8 cellular contexts compared by ENCODE assay signal in the genomic region with DNA sequence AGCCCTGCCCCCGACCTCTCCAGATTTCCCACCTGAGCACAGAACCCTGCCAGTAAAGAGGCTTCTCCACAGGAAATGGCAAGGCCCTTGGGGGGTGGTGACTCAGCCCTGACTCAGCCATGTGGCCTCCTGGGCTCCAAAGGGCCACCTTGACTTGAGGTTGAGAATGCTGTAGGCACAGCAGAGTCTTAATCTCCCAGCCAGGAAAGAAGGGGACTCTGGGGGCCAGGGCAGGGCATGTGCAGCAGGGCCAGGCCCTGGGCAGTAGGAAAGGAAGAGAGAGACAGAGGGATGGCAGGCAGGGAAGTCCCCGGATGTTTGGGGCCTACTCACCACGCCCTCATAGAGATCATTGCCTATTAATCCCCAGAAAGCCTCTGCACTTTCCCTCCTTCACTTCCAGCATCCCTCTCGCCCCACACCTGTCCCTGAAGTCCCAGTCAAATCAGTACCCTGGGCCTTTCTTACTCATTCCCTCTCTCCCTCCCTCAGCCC. TPM values are rescaled to one million over a fixed set of nuclear protein-coding genes. Genes with fewer than 3 reads are reported as not detected.
DNase-seq lines count a peak whose midpoint lies in the region; ATAC-seq, FAIRE-seq and TF ChIP-seq lines count a peak whose summit lies in the region.

No MANE protein-coding gene starts in this region.

- H3K79me2 ChIP-seq in K562 (ENCODE audit: control insufficient read depth, insufficient read depth, low read length), result no peaks in the 10 kb centered on the region

- H3K4me2 ChIP-seq in K562 (ENCODE audit: insufficient read depth, low read length), result no peak overlapping the region

- H3K27ac ChIP-seq in HEK293 (ENCODE audit: extremely low read depth, low read depth, low read length), result peak overlapping the region; percentile 74; the same call in 1 of the 2 replicates
- no peak overlapping the region for H3K27ac ChIP-seq in K562 (ENCODE audit: extremely low read depth, low read depth, low read length)

- H3K9ac ChIP-seq in K562 (ENCODE audit: insufficient read depth in 1 of 2, low read depth in 2 of 2, low read length in 2 of 2), result no peak overlapping the region

- TF ChIP-seq CTCF in HEK293 (tag by site-specific recombination; IDR thresholded peaks at IDR 0.05) (no peak), K562 (IDR thresholded peaks at IDR 0.05 in 2 of 3, conservative IDR thresholded peaks at IDR 0.05 in 1 of 3; ENCODE audit: insufficient read depth in 2 of 3, low read depth in 1 of 3, low read length in 3 of 3) (no peak)

- no peaks in the 10 kb centered on the region for H3K36me3 ChIP-seq in HEK293 (ENCODE audit: control insufficient read depth in 2 of 2, insufficient read depth in 1 of 2, low read length in 2 of 2)
- H3K36me3 ChIP-seq in K562 (ENCODE audit: control insufficient read depth, insufficient read depth, low read length), result no peaks in the 10 kb centered on the region

- H3K9me3 ChIP-seq in HEK293 (ENCODE audit: control insufficient read depth, insufficient read depth, low read depth, low read length) (no peaks in the 10 kb centered on the region), K562 (replicated peaks; ENCODE audit: control insufficient read depth, insufficient read depth, low read depth, low read length) (no peaks in the 10 kb centered on the region)

- TF ChIP-seq RAD21 in K562 (CRISPR knock-in tag; conservative IDR thresholded peaks at IDR 0.05 in 1 of 2, IDR thresholded peaks at IDR 0.05 in 1 of 2), result no peak

- BruUV-seq in K562 (replicated peaks; lab: Mats Ljungman, UMichigan), result no TSS peak

- peak; percentile 17; the same call in 1 of the 2 replicates for TF ChIP-seq EP300 in K562 (IDR thresholded peaks at IDR 0.05; ENCODE audit: low read length)

- in situ Hi-C loops in K562 (cut with MboI), result no loop called here

- H2AFZ ChIP-seq in K562 (ENCODE audit: low read depth, low read length), result peak overlapping the region; percentile 29

- ATAC-seq in K562 (peak; percentile 81), HG02763 (IDR thresholded peaks at IDR 0.05; ENCODE audit: unreplicated experiment) (no peak), HG03378 (IDR thresholded peaks at IDR 0.05; ENCODE audit: unreplicated experiment) (no peak)

- CTCF ChIA-PET in HEK293 (lab: Yijun Ruan, JAX), result interaction anchor here (0.7 to 1.0 kb wide), 4 partner anchors 25 to 164 kb away, joined by 3 to 4 read pairs (median 3); no protein-coding TSS in a partner anchor
- CTCF ChIA-PET in K562 (lab: Yijun Ruan, JAX; ENCODE audit: low intra/inter-chr PET ratio), result no interaction called here

- H3K27me3 ChIP-seq in K562 (ENCODE audit: control insufficient read depth in 2 of 2, insufficient read depth in 2 of 2, low read length in 2 of 2), result peaks cover 7 to 22% of the 10 kb centered on the region in 2 experiments; a peak in 4 of 5 replicates

- POLR2A ChIA-PET in HEK293 (lab: Yijun Ruan, JAX), result no interaction called here
- POLR2A ChIA-PET in K562 (lab: Yijun Ruan, JAX), result no interaction called here

- no peaks in the 10 kb centered on the region for H4K20me1 ChIP-seq in K562 (replicated peaks; ENCODE audit: control insufficient read depth, insufficient read depth, low read length)

- no peak for TF ChIP-seq POLR2A in K562 (conservative IDR thresholded peaks at IDR 0.05)

- no peak overlapping the region for H3K4me3 ChIP-seq in HEK293 (ENCODE audit: low read depth, low read length)
- no peak overlapping the region for H3K4me3 ChIP-seq in K562

- WGBS in K562 (ENCODE audit: insufficient coverage, low coverage, missing lambda C conversion rate), result 27% methylated on average over 4 of the region's 4 CpGs

- no peaks in the 10 kb centered on the region for H3K9me1 ChIP-seq in K562 (ENCODE audit: control insufficient read depth, insufficient read depth, low read length)

- H3K4me1 ChIP-seq in HEK293 (ENCODE audit: control insufficient read depth, insufficient read depth, low read length) (peaks cover 18% of the 10 kb centered on the region), K562 (replicated peaks in 1 of 2; ENCODE audit: control insufficient read depth in 2 of 2, insufficient read depth in 2 of 2, low read length in 2 of 2) (peaks cover 12 to 19% of the 10 kb centered on the region in 2 experiments)

- peak; percentile 79 for FAIRE-seq in K562 (lab: Jason Lieb, UNC)

- DNase-seq in SW 1271 (lab: John Stamatoyannopoulos, UW), result peak; percentile 90 to 94
- DNase-seq in K562 (ENCODE audit: extremely low read depth in 1 of 4, low spot score in 3 of 4), result peak; percentile 46 to 67 (median 56)
- peak; percentile 49 to 82 for DNase-seq in stimulated activated CD4-positive, alpha-beta T cell treated with anti-CD3 and anti-CD28 coated beads, Interleukin-12 subunit alpha, Interleukin-12 subunit beta, amount 100 ng/mL, for 24 hours (ENCODE audit: low read depth in 2 of 2)
- no peak for DNase-seq in middle frontal gyrus (ENCODE audit: extremely low spot score, low spot score)
- no peak for DNase-seq in SIG-M5 treated with dmso at 0.1 percent for 504 hours (lab: John Stamatoyannopoulos, UW; ENCODE audit: unreplicated experiment)

- intact Hi-C loops in K562 (cut with micrococcal nuclease), result no loop called here

TF ChIP-seq in HEK293, 187 proteins besides CTCF, POLR2A, EP300 and RAD21 (continues in another document):
- TF ChIP-seq ZNF174 (tag by site-specific recombination; IDR thresholded peaks at IDR 0.05) (no peak), ZNF747 (tag by site-specific recombination; IDR thresholded peaks at IDR 0.05) (no peak), OSR2 (tag by site-specific recombination; IDR thresholded peaks at IDR 0.05) (no peak), ZNF140 (tag by site-specific recombination; IDR thresholded peaks at IDR 0.05) (no peak), ZNF658 (tag by site-specific recombination; IDR thresholded peaks at IDR 0.05) (no peak)

TF ChIP-seq in K562, 482 proteins besides CTCF, POLR2A, EP300 and RAD21 (continues in another document):
- TF ChIP-seq RCOR1 (IDR thresholded peaks at IDR 0.05; ENCODE audit: borderline replicate concordance in 1 of 2, low read depth in 2 of 2, low read length in 2 of 2) (0 out of 4 replicates have a peak, but pooled peaks of 1 of the 2 experiments have one; percentile 14), NR4A1 (CRISPR knock-in tag; IDR thresholded peaks at IDR 0.05) (no peak), NR4A1 (tag; IDR thresholded peaks at IDR 0.05) (no peak), ZNF77 (CRISPR knock-in tag; IDR thresholded peaks at IDR 0.05) (no peak)

RNA-seq across cellular contexts. Expression of a gene that starts 4.8 kb away (rescaled TPM):
- 0.19 and 1.1 TPM in 2 replicates for total RNA-seq in K562 (2011; cell fraction: chromatin; rRNA removed; ENCODE audit: low replicate concordance)
- 1.1 and 4.2 TPM in 2 replicates for total RNA-seq in K562 (2011; cell fraction: nucleolus; rRNA removed)
- total RNA-seq in K562 (2011; cell fraction: nucleoplasm; rRNA removed), result 0.51 and 1.1 TPM in 2 replicates
- 0.05 and 0.20 TPM in 2 replicates for total RNA-seq in K562 (2014; rRNA removed)
- 0.10 and 0.33 TPM in 2 replicates for total RNA-seq in K562 (2014; rRNA removed; fragmentation: Illumina TruSeq; extraction: Trizol)
- 0.11 and 0.14 TPM in 2 replicates for total RNA-seq in K562 (2015; rRNA removed; fragmentation: Illumina TruSeq; extraction: Trizol)
- total RNA-seq in K562 (2021), result 0.75 and 1.3 TPM in 2 replicates
- 0.15 and 0.16 TPM in 2 replicates for polyA plus RNA-seq in K562 (2011; rRNA removed)
- polyA plus RNA-seq in K562 (2011; cell fraction: cytosol; rRNA removed), result 0.13 and 0.30 TPM in 2 replicates
- 0.86 and 1.1 TPM in 2 replicates for polyA plus RNA-seq in K562 (2011; cell fraction: nucleus; rRNA removed)
- polyA plus RNA-seq in K562 (2012), result 0.35 and 1.4 TPM in 2 replicates
- polyA plus RNA-seq in K562 (2014; fragmentation: Illumina TruSeq; extraction: Trizol), result 0.13 and 0.24 TPM in 2 replicates
- not detected for polyA plus RNA-seq in K562 (2014; fragmentation: Nextera tagmentation; extraction: Ambion mirVana)
- polyA plus RNA-seq in K562 (2014; rRNA removed), result 0.03 TPM in 2 replicates
- 1.1 TPM in 1 of 2 replicates, not detected in the other for polyA minus RNA-seq in K562 (2011; rRNA and poly(A)+ RNA removed)
- 0.19 and 2.6 TPM in 2 replicates for polyA minus RNA-seq in K562 (2011; cell fraction: cytosol; rRNA and poly(A)+ RNA removed)
- 0.56 and 0.67 TPM in 2 replicates for polyA minus RNA-seq in K562 (2011; cell fraction: nucleus; rRNA and poly(A)+ RNA removed)

RNA-seq across cellular contexts. Expression of a gene that starts 44.0 kb away (rescaled TPM):
- 1.4 and 4.1 TPM in 2 replicates for total RNA-seq in K562 (2011; cell fraction: chromatin; rRNA removed; ENCODE audit: low replicate concordance)
- total RNA-seq in K562 (2011; cell fraction: nucleolus; rRNA removed), result 1.1 and 3.0 TPM in 2 replicates
- 0.37 and 0.53 TPM in 2 replicates for total RNA-seq in K562 (2011; cell fraction: nucleoplasm; rRNA removed)
- total RNA-seq in K562 (2014; rRNA removed) (1.00 and 1.5 TPM in 2 replicates), K562 (2014; rRNA removed; fragmentation: Illumina TruSeq; extraction: Trizol) (0.38 and 0.87 TPM in 2 replicates), K562 (2015; rRNA removed; fragmentation: Illumina TruSeq; extraction: Trizol) (1.2 and 1.4 TPM in 2 replicates), K562 (2021) (1.9 and 2.5 TPM in 2 replicates)
- polyA plus RNA-seq in K562 (2011; rRNA removed) (1.8 and 5.3 TPM in 2 replicates), K562 (2014; fragmentation: Illumina TruSeq; extraction: Trizol) (2.0 and 2.7 TPM in 2 replicates), K562 (2014; fragmentation: Nextera tagmentation; extraction: Ambion mirVana) (under 1 TPM; 0.03 to 0.08 TPM), K562 (2014; rRNA removed) (1.5 and 2.6 TPM in 2 replicates)
- polyA plus RNA-seq in K562 (2011; cell fraction: cytosol; rRNA removed), result 3.7 and 10.5 TPM in 2 replicates
- 4.9 and 5.8 TPM in 2 replicates for polyA plus RNA-seq in K562 (2011; cell fraction: nucleus; rRNA removed)
- polyA plus RNA-seq in K562 (2012), result 2.6 and 5.2 TPM in 2 replicates
- polyA minus RNA-seq in K562 (2011; rRNA and poly(A)+ RNA removed), result 3.0 and 4.2 TPM in 2 replicates
- 3.3 and 9.3 TPM in 2 replicates for polyA minus RNA-seq in K562 (2011; cell fraction: cytosol; rRNA and poly(A)+ RNA removed)
- polyA minus RNA-seq in K562 (2011; cell fraction: nucleus; rRNA and poly(A)+ RNA removed), result 1.6 and 1.8 TPM in 2 replicates

RNA-seq across cellular contexts. Expression of a gene that starts 56.1 kb away (rescaled TPM):
- not detected in 2 replicates for total RNA-seq in K562 (2011; cell fraction: chromatin; rRNA removed; ENCODE audit: low replicate concordance)
- total RNA-seq in K562 (2011; cell fraction: nucleolus; rRNA removed), result not detected in 2 replicates
- total RNA-seq in K562 (2011; cell fraction: nucleoplasm; rRNA removed), result not detected in 2 replicates
- total RNA-seq in K562 (2014; rRNA removed), result not detected in 2 replicates
- not detected in 2 replicates for total RNA-seq in K562 (2014; rRNA removed; fragmentation: Illumina TruSeq; extraction: Trizol)
- not detected in 2 replicates for total RNA-seq in K562 (2015; rRNA removed; fragmentation: Illumina TruSeq; extraction: Trizol)
- total RNA-seq in K562 (2021), result not detected in 2 replicates
- not detected in 2 replicates for polyA plus RNA-seq in K562 (2011; rRNA removed)
- not detected in 2 replicates for polyA plus RNA-seq in K562 (2011; cell fraction: cytosol; rRNA removed)
- polyA plus RNA-seq in K562 (2011; cell fraction: nucleus; rRNA removed), result not detected in 2 replicates
- not detected in 2 replicates for polyA plus RNA-seq in K562 (2012)
- not detected in 2 replicates for polyA plus RNA-seq in K562 (2014; fragmentation: Illumina TruSeq; extraction: Trizol)
- polyA plus RNA-seq in K562 (2014; fragmentation: Nextera tagmentation; extraction: Ambion mirVana), result not detected
- not detected in 2 replicates for polyA plus RNA-seq in K562 (2014; rRNA removed)
- polyA minus RNA-seq in K562 (2011; rRNA and poly(A)+ RNA removed), result not detected in 2 replicates
- not detected in 2 replicates for polyA minus RNA-seq in K562 (2011; cell fraction: cytosol; rRNA and poly(A)+ RNA removed)
- not detected in 2 replicates for polyA minus RNA-seq in K562 (2011; cell fraction: nucleus; rRNA and poly(A)+ RNA removed)

Comparison
In these comparisons a context has a peak if more than half of its experiments do, and no peak if none do; other contexts are left out.
1. DNase-seq: peak in SW 1271 (2 of 2), K562 (4 of 4) and stimulated activated CD4-positive, alpha-beta T cell treated with anti-CD3 and anti-CD28 coated beads, Interleukin-12 subunit alpha, Interleukin-12 subunit beta, amount 100 ng/mL, for 24 hours (2 of 2); none in middle frontal gyrus (single experiment) and SIG-M5 treated with dmso at 0.1 percent for 504 hours (single experiment).